In genomic region chrX:12159799-12160198, GRCh38 we compare ENCODE assay signal across 30 cellular contexts. TPM values are rescaled to one million over a fixed set of nuclear protein-coding genes. Genes with fewer than 3 reads are reported as not detected.
"Had no signal": no experiment of that assay in that cellular context is flagged by ENCODE, and none has a peak within 500 bp of the region (broad histone marks: within the 10 kb centered on the region; RNA-seq: fewer than 3 reads in every experiment).

No MANE protein-coding gene starts in this region.

- H3K79me2 ChIP-seq: hepatocyte had no signal

- H3K4me1 ChIP-seq: esophagus squamous epithelium, gastrocnemius medialis, heart left ventricle, left lung, psoas muscle, sigmoid colon, stomach, thyroid gland, vagina had no signal

- H3K4me2 ChIP-seq: hepatocyte had no signal

- H3K27me3 ChIP-seq: esophagus squamous epithelium, gastrocnemius medialis, heart left ventricle, hepatocyte, left lung, ovary, sigmoid colon, stomach, thyroid gland, vagina had no signal

- H3K9me3 ChIP-seq: esophagus squamous epithelium, gastrocnemius medialis, left lung, ovary, psoas muscle, sigmoid colon, stomach, thyroid gland, vagina had no signal

- H3K36me3 ChIP-seq: esophagus squamous epithelium, gastrocnemius medialis, heart left ventricle, left lung, ovary, sigmoid colon, stomach, thyroid gland, vagina had no signal

- H3K27ac ChIP-seq: esophagus squamous epithelium, gastrocnemius medialis, heart left ventricle, hepatocyte, left lung, ovary, psoas muscle, sigmoid colon, stomach, thyroid gland, vagina had no signal

- ATAC-seq: effector memory CD8-positive, alpha-beta T cell; gastrocnemius medialis; heart left ventricle; left cardiac atrium; left lung; naive thymus-derived CD8-positive, alpha-beta T cell; psoas muscle; right cardiac atrium; stimulated activated effector memory CD8-positive, alpha-beta T cell treated with anti-CD3 and anti-CD28 coated beads, Interleukin-12 subunit alpha, Interleukin-12 subunit beta, amount 100 ng/mL, for 72 hours had no signal

- H2AFZ ChIP-seq: hepatocyte had no signal

- FAIRE-seq: endometrium had no signal

- DNase-seq: cortex of kidney; effector memory CD8-positive, alpha-beta T cell; erythroblast; esophagus squamous epithelium; gastrocnemius medialis; heart left ventricle; left cardiac atrium; left lung; naive thymus-derived CD8-positive, alpha-beta T cell; nephron progenitor cell; nucleus accumbens; ovary; posterior cingulate gyrus; psoas muscle; right cardiac atrium; sigmoid colon; stimulated activated CD4-positive, alpha-beta T cell treated with anti-CD3 and anti-CD28 coated beads, Interleukin-2, amount 100 ng/mL, for 24 hours; stimulated activated CD4-positive, alpha-beta T cell treated with anti-CD3 and anti-CD28 coated beads, Interleukin-4, amount 100 ng/mL, for 24 hours; stimulated activated naive CD4-positive, alpha-beta T cell treated with Interleukin-2 at 50 U/mL for 16 hours; stomach; thyroid gland; trophoblast cell had no signal

- H3K4me3 ChIP-seq: esophagus squamous epithelium, gastrocnemius medialis, heart left ventricle, hepatocyte, left lung, ovary, psoas muscle, sigmoid colon, stomach, thyroid gland, vagina had no signal

RNA-seq across cellular contexts. Expression of gene FRMPD4, which starts 21.5 kb away (rescaled TPM):
- total RNA-seq: dermis microvascular lymphatic vessel endothelial cell; glomerular endothelial cell; left lung; lung microvascular endothelial cell; mesenteric fat pad; naive thymus-derived CD8-positive, alpha-beta T cell; thyroid gland; vagina had no signal
- polyA plus RNA-seq: hepatocyte; naive thymus-derived CD8-positive, alpha-beta T cell had no signal
